ENCODE assay signal across 9 cellular contexts in genomic region chr18:24138884-24139616, GRCh38. TPM values are rescaled to one million over a fixed set of nuclear protein-coding genes. Genes with fewer than 3 reads are reported as not detected.
DNase-seq lines count a peak whose midpoint lies in the region; ATAC-seq, FAIRE-seq and TF ChIP-seq lines count a peak whose summit lies in the region.
"Had no signal": no experiment of that assay in that cellular context is flagged by ENCODE, and none has a peak within 500 bp of the region (broad histone marks: within the 10 kb centered on the region; RNA-seq: fewer than 3 reads in every experiment).

TSS of gene CABYR (plus strand) at chr18:24139062. CDS start at chr18:24143115, 4,053 bp downstream.

- H3K27ac ChIP-seq in GM12878 (ENCODE audit: control insufficient read depth, insufficient read depth) (no peak within 1 kb of the TSS), uterus (peak within 1 kb of the TSS; percentile 50 to 67)

- SMC1A ChIA-PET in GM12878 (lab: Charles Lee; ENCODE audit: uncharacterized antibody, unreplicated experiment) = interaction anchor here (0.8 kb wide), 1 partner anchor 196 kb away, joined by 3 read pairs; no protein-coding TSS in a partner anchor

- RAD21 ChIA-PET in GM12878 (lab: Charles Lee; ENCODE audit: unreplicated experiment) = interaction anchor here (1.2 kb wide), 1 partner anchor 19 kb away, joined by 3 read pairs; no protein-coding TSS in a partner anchor

- H3K79me2 ChIP-seq in GM12878 (ENCODE audit: control insufficient read depth, insufficient read depth, low read length) = no peaks in the 10 kb centered on the region

- peak within 1 kb of the TSS; percentile 68 for H3K4me3 ChIP-seq in GM12878
- H3K4me3 ChIP-seq in uterus = peak within 1 kb of the TSS; percentile 49 to 63

- TF ChIP-seq POLR2A in GM12878 (IDR thresholded peaks at IDR 0.05; ENCODE audit: low read depth, low read length) (peak; percentile 41), uterus (IDR thresholded peaks at IDR 0.05) (peak in 1 of 2 donors; percentile 61)

- peaks cover 9% of the 10 kb centered on the region for H3K4me1 ChIP-seq in GM12878 (ENCODE audit: control insufficient read depth, insufficient read depth, low read length)
- no peaks in the 10 kb centered on the region for H3K4me1 ChIP-seq in uterus

- TF ChIP-seq EP300 in GM12878 (IDR thresholded peaks at IDR 0.05; ENCODE audit: borderline replicate concordance in 1 of 2, control insufficient read depth in 1 of 2, low read depth in 2 of 2, low read length in 2 of 2) = no peak

- ATAC-seq in GM21526 (IDR thresholded peaks at IDR 0.05; ENCODE audit: low FRiP score, unreplicated experiment) = peak; percentile 90
- ATAC-seq in GM12878 = peak; percentile 93

- CTCF ChIA-PET in GM12878 (lab: Yijun Ruan, JAX) = interaction anchor here (0.9 to 1.5 kb wide), 5 partner anchors 9 to 220 kb away, joined by 3 to 6 read pairs (median 4); no protein-coding TSS in a partner anchor

- H3K36me3 ChIP-seq in GM12878 (ENCODE audit: control insufficient read depth in 2 of 2, insufficient read depth in 2 of 2, low read length in 1 of 2) (no peaks in the 10 kb centered on the region), uterus (no peaks in the 10 kb centered on the region)

- TF ChIP-seq RAD21 in GM12878 (IDR thresholded peaks at IDR 0.05; ENCODE audit: insufficient read depth, low read depth, low read length) = no peak

- H3K9me3 ChIP-seq in GM12878 (replicated peaks; ENCODE audit: control insufficient read depth, insufficient read depth, low read length) (no peaks in the 10 kb centered on the region), uterus (no peaks in the 10 kb centered on the region)

- TF ChIP-seq CTCF in GM12878 (IDR thresholded peaks at IDR 0.05 in 2 of 3, conservative IDR thresholded peaks at IDR 0.05 in 1 of 3; ENCODE audit: control insufficient read depth in 2 of 3, extremely low read depth in 1 of 3, insufficient read depth in 1 of 3, low read depth in 3 of 3, low read length in 3 of 3) = no peak
- no peak for TF ChIP-seq CTCF in uterus (IDR thresholded peaks at IDR 0.05)

- in situ Hi-C loops in GM12878 (cut with MboI) = no loop called here

- peak; percentile 66 for FAIRE-seq in GM12878 (lab: Jason Lieb, UNC)
- FAIRE-seq: islet of Langerhans had no signal

- H3K4me2 ChIP-seq in GM12878 (ENCODE audit: control insufficient read depth, insufficient read depth) = peak within 1 kb of the TSS; percentile 100

- WGBS in GM12878 (ENCODE audit: insufficient coverage, insufficient replicate concordance, low lambda C conversion rate, missing lambda C conversion rate) = 18% methylated on average over 47 of the region's 59 CpGs

- POLR2A ChIA-PET in GM12878 (lab: Charles Lee) = no interaction called here

- intact Hi-C loops in GM12878 (cut with micrococcal nuclease; ENCODE audit: unreplicated experiment) = no loop called here
- intact Hi-C loops in uterus (cut with DNase I; ENCODE audit: low total_unique reads) = no loop called here

- no peaks in the 10 kb centered on the region for H4K20me1 ChIP-seq in GM12878 (ENCODE audit: control insufficient read depth, insufficient read depth)

- peak within 1 kb of the TSS; percentile 72; the same call in 1 of the 2 replicates for H3K9ac ChIP-seq in GM12878 (ENCODE audit: control insufficient read depth, insufficient read depth, low read length)

- H3K27me3 ChIP-seq in GM12878 (replicated peaks in 1 of 2; ENCODE audit: control insufficient read depth in 2 of 2, insufficient read depth in 2 of 2, low read length in 1 of 2) = peaks cover 0 to 3% of the 10 kb centered on the region in 2 experiments; a peak in 1 of 4 replicates
- no peaks in the 10 kb centered on the region for H3K27me3 ChIP-seq in uterus

- BruUV-seq in GM12878 (replicated peaks; lab: Mats Ljungman, UMichigan) = no TSS peak

- peak; percentile 50 for DNase-seq in DMS153 treated with DMSO at 0.1 percent for 48 hours (lab: John Stamatoyannopoulos, UW; ENCODE audit: unreplicated experiment)
- DNase-seq in LoVo (ENCODE audit: low spot score) = peak; percentile 92
- peak; percentile 76 for DNase-seq in T-helper 9 cell
- DNase-seq in GM12878 (ENCODE audit: low read depth, low spot score) = peak; percentile 12
- peak; percentile 73 to 76 for DNase-seq in hippocampal formation (lab: John Stamatoyannopoulos, UW)
- DNase-seq in renal cortical epithelial cell (ENCODE audit: low read depth) = peak; percentile 70
- DNase-seq in uterus = peak; percentile 69 to 70

- H2AFZ ChIP-seq in GM12878 (ENCODE audit: control insufficient read depth, low read depth, low read length) = peak within 1 kb of the TSS; percentile 79

TF ChIP-seq in GM12878, 131 proteins besides CTCF, POLR2A, EP300 and RAD21 (continues in another document):
- TF ChIP-seq NFIC (IDR thresholded peaks at IDR 0.05; ENCODE audit: low read depth, low read length) (0 out of 2 replicates have a peak, but pooled peaks have one; percentile 11), TBL1XR1 (IDR thresholded peaks at IDR 0.05; ENCODE audit: low read depth, low read length) (no peak), CBFB (IDR thresholded peaks at IDR 0.05; ENCODE audit: low read depth) (no peak), CHD1 (IDR thresholded peaks at IDR 0.05; ENCODE audit: low read depth, low read length) (no peak), MXI1 (IDR thresholded peaks at IDR 0.05; ENCODE audit: low read depth, low read length) (no peak), CEBPZ (IDR thresholded peaks at IDR 0.05; ENCODE audit: low read depth, low read length) (no peak), LARP7 (IDR thresholded peaks at IDR 0.05) (no peak), BCLAF1 (IDR thresholded peaks at IDR 0.05) (no peak), POLR2AphosphoS5 (IDR thresholded peaks at IDR 0.05; ENCODE audit: low read length) (peak; percentile 53; the same call in 1 of the 2 replicates), ZZZ3 (IDR thresholded peaks at IDR 0.05; ENCODE audit: control insufficient read depth, insufficient read length, low read depth) (no peak)

RNA-seq across cellular contexts. Expression of gene CABYR, which starts in this region (rescaled TPM):
- 2.3 and 3.8 TPM in 2 replicates for total RNA-seq in GM12878 (2013; cell fraction: nucleolus; rRNA removed)
- total RNA-seq in GM12878 (2014; rRNA removed) = 2.1 and 2.7 TPM in 2 replicates
- 1.9 and 2.4 TPM in 2 replicates for total RNA-seq in GM12878 (2014; rRNA removed; fragmentation: Illumina TruSeq; extraction: Trizol)
- 1.0 and 1.4 TPM in 2 replicates for total RNA-seq in GM12878 (2021)
- 1.1 TPM for polyA plus RNA-seq in GM12878 (2011; ENCODE audit: low read depth)
- polyA plus RNA-seq in GM12878 (2011; rRNA removed) = 0.17 and 0.29 TPM in 2 replicates
- 0.18 and 0.28 TPM in 2 replicates for polyA plus RNA-seq in GM12878 (2011; cell fraction: cytosol; rRNA removed)
- polyA plus RNA-seq in GM12878 (2011; cell fraction: nucleus; rRNA removed) = 0.57 and 1.0 TPM in 2 replicates
- 1.0 and 1.5 TPM in 2 replicates for polyA plus RNA-seq in GM12878 (2012)
- polyA plus RNA-seq in GM12878 (2014; fragmentation: Illumina TruSeq; extraction: Trizol) = 2.8 and 3.6 TPM in 2 replicates
- polyA plus RNA-seq in GM12878 (2014; fragmentation: Nextera tagmentation; extraction: Ambion mirVana) = 1 to 10 TPM; 1.4 to 2.2 TPM
- 1.5 and 1.7 TPM in 2 replicates for polyA plus RNA-seq in GM12878 (2014; rRNA removed)
- 1 to 10 TPM; 1.3 to 2.1 TPM for polyA plus RNA-seq in GM12878 (2016; fragmentation: Nextera tagmentation; extraction: Ambion mirVana)
- 0.72 TPM in 1 of 2 replicates, not detected in the other for polyA minus RNA-seq in GM12878 (2011; rRNA and poly(A)+ RNA removed)
- polyA minus RNA-seq in GM12878 (2011; cell fraction: cytosol; rRNA and poly(A)+ RNA removed) = not detected in 2 replicates
- 0.48 TPM in 1 of 2 replicates, not detected in the other for polyA minus RNA-seq in GM12878 (2011; cell fraction: nucleus; rRNA and poly(A)+ RNA removed)
- 4.5 and 9.2 TPM in 2 replicates for total RNA-seq in renal cortical epithelial cell
- total RNA-seq in uterus = 1 to 10 TPM in 2 of 4 donors, not detected in 2; 2.0 to 4.4 TPM

Comparison
In these comparisons a context has a peak if more than half of its experiments do, and no peak if none do; other contexts are left out.
1. DNase-seq: peak in every context shown above with its lines; median percentile 92 in LoVo; 76 in T-helper 9 cell; 74 in hippocampal formation; 70 in renal cortical epithelial cell; 70 in uterus; 50 in DMS153 treated with DMSO at 0.1 percent for 48 hours; 12 in GM12878.